Comparison of ENCODE assay signal across 22 cellular contexts in the genomic region with DNA sequence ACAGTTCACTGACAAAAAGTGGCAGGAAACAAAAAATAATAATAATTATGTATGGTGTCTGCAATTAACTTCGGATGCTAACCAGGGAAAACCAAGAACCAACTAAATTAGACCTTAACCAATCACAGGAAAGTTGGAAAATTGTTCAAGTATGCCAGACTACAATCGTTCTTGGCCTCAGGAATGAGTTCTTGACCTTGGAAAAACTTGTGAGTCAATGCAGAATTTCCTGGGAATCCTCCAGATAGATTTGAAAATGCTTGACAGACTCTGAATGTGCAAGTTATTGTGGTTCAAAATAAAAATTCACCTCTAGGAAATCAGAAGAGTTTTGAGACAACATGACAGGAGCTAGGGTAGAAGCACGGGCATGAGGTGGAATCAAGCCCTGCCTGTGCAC.
"Had no signal": no experiment of that assay in that cellular context is flagged by ENCODE, and none has a peak within 500 bp of the region (broad histone marks: within the 10 kb centered on the region; RNA-seq: fewer than 3 reads in every experiment).

No MANE protein-coding gene starts in this region.

- H3K27me3 ChIP-seq: esophagus muscularis mucosa, heart left ventricle, left lung, sigmoid colon, transverse colon had no signal

- H3K9me3 ChIP-seq: esophagus muscularis mucosa, left lung, prostate gland, sigmoid colon, thoracic aorta, transverse colon had no signal

- H3K27ac ChIP-seq: epithelial cell of prostate, parathyroid adenoma, prostate gland had no signal

- H3K9ac ChIP-seq: parathyroid adenoma had no signal

- H3K4me1 ChIP-seq: left lung, parathyroid adenoma, prostate gland, sigmoid colon, transverse colon had no signal

- DNase-seq: cerebellar nuclear complex; effector memory CD8-positive, alpha-beta T cell; heart left ventricle; islet precursor cell; left lung; mesendoderm; naive thymus-derived CD4-positive, alpha-beta T cell; nephron progenitor cell; retina; sigmoid colon; stimulated activated CD4-positive, alpha-beta T cell treated with anti-CD3 and anti-CD28 coated beads, Interleukin-2, amount 100 ng/mL, for 24 hours; stimulated activated CD4-positive, alpha-beta T cell treated with anti-CD3 and anti-CD28 coated beads, Interleukin-4, amount 100 ng/mL, for 4 hours; stimulated activated naive B cell treated with anti-CD40 and anti-IgM and Interleukin-4, amounts not matched to agents 10 μg/mL and 1 μg/mL and 100 μg/mL, for 72 hours; stimulated activated naive CD8-positive, alpha-beta T cell treated with anti-CD3 and anti-CD28 coated beads, Interleukin-15, amount 100 ng/mL, for 72 hours; substantia nigra; transverse colon had no signal

- H3K36me3 ChIP-seq: esophagus muscularis mucosa, heart left ventricle, left lung, prostate gland, sigmoid colon, thoracic aorta, transverse colon had no signal

- H3K4me3 ChIP-seq: esophagus muscularis mucosa, heart left ventricle, left lung, prostate gland, sigmoid colon, skin epidermis, thoracic aorta, transverse colon had no signal

- ATAC-seq: effector memory CD8-positive, alpha-beta T cell; left lung; naive thymus-derived CD4-positive, alpha-beta T cell; stimulated activated naive B cell treated with anti-CD40 and anti-IgM and Interleukin-4, amounts not matched to agents 10 μg/mL and 1 μg/mL and 100 μg/mL, for 72 hours; stimulated activated naive CD8-positive, alpha-beta T cell treated with anti-CD3 and anti-CD28 coated beads, Interleukin-15, amount 100 ng/mL, for 72 hours had no signal
